In genomic region chr22:49928185-49928495, GRCh38 we compare ENCODE assay signal across 19 cellular contexts.
"Had no signal": no experiment of that assay in that cellular context is flagged by ENCODE, and none has a peak within 500 bp of the region (broad histone marks: within the 10 kb centered on the region; RNA-seq: fewer than 3 reads in every experiment).

No MANE protein-coding gene starts in this region.

- H3K36me3 ChIP-seq: prostate gland had no signal

- H3K4me3 ChIP-seq: gastrocnemius medialis, heart left ventricle, prostate gland, stomach had no signal

- H3K9me3 Mint-ChIP-seq: neural crest cell, type B pancreatic cell had no signal

- H3K27ac Mint-ChIP-seq: activated CD4-positive, alpha-beta T cell treated with anti-CD3 and anti-CD28 coated beads for 36 hours; activated naive CD8-positive, alpha-beta T cell; type B pancreatic cell had no signal

- H3K9me3 ChIP-seq: gastrocnemius medialis, heart left ventricle, prostate gland, stomach had no signal

- ATAC-seq: activated CD4-positive, alpha-beta T cell treated with anti-CD3 and anti-CD28 coated beads for 36 hours; esophagus mucosa; gastrocnemius medialis; heart left ventricle; left lobe of liver; right cardiac atrium had no signal

- DNase-seq: activated CD4-positive, alpha-beta T cell treated with anti-CD3 and anti-CD28 coated beads for 36 hours; activated CD8-positive, alpha-beta memory T cell treated with anti-CD3 and anti-CD28 coated beads for 24 hours; activated CD8-positive, alpha-beta memory T cell treated with anti-CD3 and anti-CD28 coated beads, Interleukin-2, amount 50 U/mL, for 48 hours; activated gamma-delta T cell; effector CD4-positive, alpha-beta T cell; gastrocnemius medialis; heart left ventricle; kidney; mammary epithelial cell; right cardiac atrium; stomach; T-helper 2 cell; WERI-Rb-1 had no signal

- H3K27me3 Mint-ChIP-seq: activated CD4-positive, alpha-beta T cell treated with anti-CD3 and anti-CD28 coated beads for 36 hours; activated naive CD8-positive, alpha-beta T cell had no signal

- H3K4me3 Mint-ChIP-seq: activated CD4-positive, alpha-beta T cell treated with anti-CD3 and anti-CD28 coated beads for 36 hours; type B pancreatic cell had no signal

- H3K27ac ChIP-seq: gastrocnemius medialis, heart left ventricle, prostate gland, stomach, WERI-Rb-1 had no signal

- H3K36me3 Mint-ChIP-seq: type B pancreatic cell had no signal
